Comparison of ENCODE assay signal across 23 cellular contexts in genomic region chr13:110597041-110597689, GRCh38. TPM values are rescaled to one million over a fixed set of nuclear protein-coding genes. Genes with fewer than 3 reads are reported as not detected.
DNase-seq lines count a peak whose midpoint lies in the region; ATAC-seq, FAIRE-seq and TF ChIP-seq lines count a peak whose summit lies in the region.
"Had no signal": no experiment of that assay in that cellular context is flagged by ENCODE, and none has a peak within 500 bp of the region (broad histone marks: within the 10 kb centered on the region; RNA-seq: fewer than 3 reads in every experiment).

No MANE protein-coding gene starts in this region.

- peak overlapping the region; percentile 20 for H3K56ac ChIP-seq in mesendoderm (ENCODE audit: low read length)

- no peak overlapping the region for H2BK5ac ChIP-seq in mesendoderm (ENCODE audit: low read length)

- no peaks in the 10 kb centered on the region for H3K9me2 ChIP-seq in GM23338 (ENCODE audit: insufficient read depth)

- no peak overlapping the region for H3K4ac ChIP-seq in mesendoderm (ENCODE audit: low read depth, low read length)

- intact Hi-C loops in K562 (cut with micrococcal nuclease) (loop anchor here (10.0 kb wide), 1 partner anchor 448 kb away; no protein-coding TSS in a partner anchor), esophagus muscularis mucosa (cut with DNase I) (loop anchor here (5.0 kb wide), 1 partner anchor 220 kb away; no protein-coding TSS in a partner anchor)

- H3F3A ChIP-seq in GM23338 (replicated peaks; ENCODE audit: low read depth), result no peaks in the 10 kb centered on the region

- H3K36me3 ChIP-seq in GM23338 (ENCODE audit: insufficient read depth) (no peaks in the 10 kb centered on the region), K562 (ENCODE audit: control insufficient read depth, insufficient read depth, low read length) (no peaks in the 10 kb centered on the region), mesendoderm (ENCODE audit: control insufficient read depth, insufficient read depth, low read length) (no peaks in the 10 kb centered on the region), esophagus muscularis mucosa (no peaks in the 10 kb centered on the region)
- H3K36me3 ChIP-seq: SJCRH30 had no signal

- POLR2A ChIA-PET in K562 (lab: Yijun Ruan, JAX), result interaction anchor here (1.0 kb wide), 1 partner anchor 18 kb away, joined by 3 read pairs; the partner anchor contains the start of gene NAXD

- peak overlapping the region; percentile 33 for H3K18ac ChIP-seq in mesendoderm (ENCODE audit: low read length)

- no peak for FAIRE-seq in K562 (lab: Jason Lieb, UNC)
- FAIRE-seq: A204.1, GM12891, RCC 7860 had no signal

- no TSS peak for BruUV-seq in K562 (replicated peaks; lab: Mats Ljungman, UMichigan)

- H3K4me2 ChIP-seq in GM23338 (no peak overlapping the region), K562 (ENCODE audit: insufficient read depth, low read length) (no peak overlapping the region), mesendoderm (ENCODE audit: low read length) (no peak overlapping the region)

- H3K27me3 ChIP-seq in GM23338 (ENCODE audit: insufficient read depth) (no peaks in the 10 kb centered on the region), K562 (ENCODE audit: control insufficient read depth in 2 of 2, insufficient read depth in 2 of 2, low read length in 2 of 2) (no peaks in the 10 kb centered on the region), mesendoderm (ENCODE audit: insufficient read depth, low read length, poor library complexity) (no peaks in the 10 kb centered on the region), esophagus muscularis mucosa (no peaks in the 10 kb centered on the region)
- H3K27me3 ChIP-seq: SJCRH30 had no signal

- H3K23ac ChIP-seq in mesendoderm (ENCODE audit: low read length), result no peak overlapping the region

- H2BK15ac ChIP-seq in mesendoderm (replicated peaks; ENCODE audit: low read depth), result no peak overlapping the region

- H3K4me3 Mint-ChIP-seq in GM23338, result no peak overlapping the region
- H3K4me3 Mint-ChIP-seq: CD8-positive, alpha-beta T cell had no signal

- TF ChIP-seq RAD21 in K562 (CRISPR knock-in tag; conservative IDR thresholded peaks at IDR 0.05 in 1 of 2, IDR thresholded peaks at IDR 0.05 in 1 of 2), result no peak

- H3K79me2 ChIP-seq in GM23338 (replicated peaks; ENCODE audit: insufficient read depth) (no peaks in the 10 kb centered on the region), K562 (ENCODE audit: control insufficient read depth, insufficient read depth, low read length) (no peaks in the 10 kb centered on the region), mesendoderm (ENCODE audit: control insufficient read depth, insufficient read depth, low read length) (no peaks in the 10 kb centered on the region)

- no peak; the same call in 2 of the 3 replicates for ATAC-seq in GM23338
- no peak for ATAC-seq in K562
- ATAC-seq in HG03159 (IDR thresholded peaks at IDR 0.05; ENCODE audit: unreplicated experiment), result no peak
- ATAC-seq: CD8-positive, alpha-beta T cell had no signal

- peak overlapping the region in 1 of 2 experiments; percentile 68; a peak in 1 of 4 replicates for H3K9ac ChIP-seq in K562 (ENCODE audit: insufficient read depth in 1 of 2, low read depth in 2 of 2, low read length in 2 of 2)
- H3K9ac ChIP-seq in mesendoderm (ENCODE audit: low read length), result no peak overlapping the region

- no peaks in the 10 kb centered on the region for H3K79me1 ChIP-seq in mesendoderm (ENCODE audit: low read length)

- in situ Hi-C loops in K562 (cut with MboI), result loop anchor here (10.0 kb wide), 1 partner anchor 228 kb away; no protein-coding TSS in a partner anchor

- H3K4me1 ChIP-seq in GM23338 (ENCODE audit: insufficient read depth), result no peaks in the 10 kb centered on the region
- H3K4me1 ChIP-seq in K562 (replicated peaks in 1 of 2; ENCODE audit: control insufficient read depth in 2 of 2, insufficient read depth in 2 of 2, low read length in 2 of 2), result peaks cover 5 to 7% of the 10 kb centered on the region in 2 experiments; a peak in 4 of 5 replicates
- H3K4me1 ChIP-seq in mesendoderm (ENCODE audit: control insufficient read depth, low read depth, low read length), result peaks cover 8% of the 10 kb centered on the region
- H3K4me1 ChIP-seq in esophagus muscularis mucosa, result peaks cover 0 to 10% (median 1%) of the 10 kb centered on the region in 4 donors
- H3K4me1 ChIP-seq: SJCRH30 had no signal

- TF ChIP-seq POLR2A in K562 (conservative IDR thresholded peaks at IDR 0.05) (no peak), esophagus muscularis mucosa (IDR thresholded peaks at IDR 0.05; ENCODE audit: low read depth) (no peak)

- peak overlapping the region; percentile 80 for H2AFZ ChIP-seq in GM23338
- peak overlapping the region; percentile 68 for H2AFZ ChIP-seq in K562 (ENCODE audit: low read depth, low read length)

- no peak overlapping the region for H3K27ac Mint-ChIP-seq in GM23338
- H3K27ac Mint-ChIP-seq: CD8-positive, alpha-beta T cell had no signal

- no peak overlapping the region for H3K4me3 ChIP-seq in GM23338
- H3K4me3 ChIP-seq in K562, result no peak overlapping the region
- H3K4me3 ChIP-seq in mesendoderm (ENCODE audit: low read length), result no peak overlapping the region
- H3K4me3 ChIP-seq in esophagus muscularis mucosa, result no peak overlapping the region
- H3K4me3 ChIP-seq: SJCRH30 had no signal

- H3K4me1 Mint-ChIP-seq in GM23338, result peaks cover 3% of the 10 kb centered on the region; the same call in 1 of the 3 replicates

- TF ChIP-seq CTCF in 22Rv1 (IDR thresholded peaks at IDR 0.05) (no peak), GM23338 (conservative IDR thresholded peaks at IDR 0.05; ENCODE audit: low read depth in 2 of 2) (no peak), K562 (IDR thresholded peaks at IDR 0.05 in 2 of 3, conservative IDR thresholded peaks at IDR 0.05 in 1 of 3; ENCODE audit: insufficient read depth in 2 of 3, low read depth in 1 of 3, low read length in 3 of 3) (no peak), esophagus muscularis mucosa (IDR thresholded peaks at IDR 0.05) (no peak)

- DNase-seq in GM23338 (ENCODE audit: low spot score) (no peak), K562 (ENCODE audit: extremely low read depth in 1 of 4, low spot score in 3 of 4) (no peak), mesendoderm (no peak), dedifferentiated amniotic fluid mesenchymal stem cell (ENCODE audit: extremely low spot score) (no peak), Ammon's horn (ENCODE audit: low spot score) (no peak), esophagus muscularis mucosa (ENCODE audit: extremely low spot score) (no peak)
- DNase-seq: CD8-positive, alpha-beta T cell; DMS153; GOT3; MV-4-11; NCI-H1105 treated with DMSO at 0.1 percent for 48 hours; NCI-H1694; NCI-H2081; NCI-H2171; NCI-H345; NCI-H524 treated with DMSO at 0.1 percent for 48 hours; NCI-H82; SJCRH30 had no signal

- no peak overlapping the region for H4K5ac ChIP-seq in mesendoderm (ENCODE audit: low read length)

- TF ChIP-seq EP300 in K562 (IDR thresholded peaks at IDR 0.05; ENCODE audit: low read length) (no peak), esophagus muscularis mucosa (IDR thresholded peaks at IDR 0.05) (no peak)

- H4K8ac ChIP-seq in mesendoderm (ENCODE audit: low read depth, low read length), result no peak overlapping the region

- CTCF ChIA-PET in K562 (lab: Yijun Ruan, JAX; ENCODE audit: low intra/inter-chr PET ratio), result no interaction called here

- H4K20me1 ChIP-seq in GM23338 (replicated peaks; ENCODE audit: insufficient read depth) (no peaks in the 10 kb centered on the region), K562 (replicated peaks; ENCODE audit: control insufficient read depth, insufficient read depth, low read length) (no peaks in the 10 kb centered on the region)

- H3K27ac ChIP-seq in 22Rv1, result peak overlapping the region; percentile 19; the same call in 1 of the 2 replicates
- no peak overlapping the region for H3K27ac ChIP-seq in GM23338 (ENCODE audit: low read depth)
- H3K27ac ChIP-seq in K562 (ENCODE audit: extremely low read depth, low read depth, low read length), result no peak overlapping the region
- no peak overlapping the region for H3K27ac ChIP-seq in mesendoderm (ENCODE audit: low read depth, low read length)
- H3K27ac ChIP-seq in esophagus muscularis mucosa (replicated peaks in 1 of 4), result no peak overlapping the region
- H3K27ac ChIP-seq: SJCRH30 had no signal

- 69% methylated on average over 12 of the region's 16 CpGs for WGBS in K562 (ENCODE audit: insufficient coverage, low coverage, missing lambda C conversion rate)
- WGBS in mesendoderm (ENCODE audit: extremely low coverage, insufficient coverage, low lambda C conversion rate), result no CpG with 5 or more reads among the region's 16 CpGs
- WGBS in esophagus muscularis mucosa, result 76% methylated on average over 16 of the region's 16 CpGs

- H2AK5ac ChIP-seq in mesendoderm (ENCODE audit: low read length), result no peak overlapping the region

- peak overlapping the region; percentile 3 for H2BK120ac ChIP-seq in mesendoderm (ENCODE audit: low read depth, low read length)

- H3K9me3 ChIP-seq in K562 (replicated peaks; ENCODE audit: control insufficient read depth, insufficient read depth, low read depth, low read length), result no peaks in the 10 kb centered on the region
- no peaks in the 10 kb centered on the region for H3K9me3 ChIP-seq in esophagus muscularis mucosa
- H3K9me3 ChIP-seq: SJCRH30 had no signal

- H3K9me3 Mint-ChIP-seq in GM23338, result no peaks in the 10 kb centered on the region
- H3K9me3 Mint-ChIP-seq: CD8-positive, alpha-beta T cell had no signal

- H3K9me1 ChIP-seq in K562 (ENCODE audit: control insufficient read depth, insufficient read depth, low read length), result no peaks in the 10 kb centered on the region

- no peaks in the 10 kb centered on the region for H3K36me3 Mint-ChIP-seq in GM23338 (ENCODE audit: low read depth)
- H3K36me3 Mint-ChIP-seq: CD8-positive, alpha-beta T cell had no signal

- peaks cover 4% of the 10 kb centered on the region for H3K27me3 Mint-ChIP-seq in GM23338 (ENCODE audit: insufficient read depth, low read depth, poor library complexity)

RNA-seq across cellular contexts. Expression of gene NAXD, which starts 18.2 kb away (rescaled TPM):
- 16.1 and 18.5 TPM in 2 replicates for total RNA-seq in GM23338 (2014; rRNA removed; shearing (Covaris generic))
- polyA plus RNA-seq in GM23338 (2016; fragmentation: Nextera tagmentation; extraction: Ambion mirVana), result 15.3 and 16.9 TPM in 2 replicates
- 32.5 and 45.0 TPM in 2 replicates for total RNA-seq in K562 (2011; cell fraction: chromatin; rRNA removed; ENCODE audit: low replicate concordance)
- total RNA-seq in K562 (2011; cell fraction: nucleolus; rRNA removed), result 25.1 and 28.0 TPM in 2 replicates
- total RNA-seq in K562 (2011; cell fraction: nucleoplasm; rRNA removed), result 19.5 and 24.8 TPM in 2 replicates
- total RNA-seq in K562 (2014; rRNA removed), result 9.4 and 10.9 TPM in 2 replicates
- total RNA-seq in K562 (2014; rRNA removed; fragmentation: Illumina TruSeq; extraction: Trizol), result 9.4 and 10.4 TPM in 2 replicates
- 13.2 and 14.1 TPM in 2 replicates for total RNA-seq in K562 (2015; rRNA removed; fragmentation: Illumina TruSeq; extraction: Trizol)
- total RNA-seq in K562 (2021), result 19.3 and 20.1 TPM in 2 replicates
- polyA plus RNA-seq in K562 (2011; rRNA removed), result 15.4 and 19.7 TPM in 2 replicates
- 19.3 and 25.1 TPM in 2 replicates for polyA plus RNA-seq in K562 (2011; cell fraction: cytosol; rRNA removed)
- polyA plus RNA-seq in K562 (2011; cell fraction: nucleus; rRNA removed), result 81.8 and 101 TPM in 2 replicates
- 17.8 and 18.6 TPM in 2 replicates for polyA plus RNA-seq in K562 (2012)
- polyA plus RNA-seq in K562 (2014; fragmentation: Illumina TruSeq; extraction: Trizol), result 13.0 and 17.0 TPM in 2 replicates
- polyA plus RNA-seq in K562 (2014; fragmentation: Nextera tagmentation; extraction: Ambion mirVana), result 1 to 10 TPM in 1 of 2 experiments, under 1 TPM in 1; 0.59 to 1.7 TPM
- 20.6 and 20.8 TPM in 2 replicates for polyA plus RNA-seq in K562 (2014; rRNA removed)
- polyA minus RNA-seq in K562 (2011; rRNA and poly(A)+ RNA removed), result 10.0 and 11.0 TPM in 2 replicates
- polyA minus RNA-seq in K562 (2011; cell fraction: cytosol; rRNA and poly(A)+ RNA removed), result 5.3 and 8.5 TPM in 2 replicates
- 10.6 and 16.3 TPM in 2 replicates for polyA minus RNA-seq in K562 (2011; cell fraction: nucleus; rRNA and poly(A)+ RNA removed)
- polyA plus RNA-seq in mesendoderm (2013, experiment 1 of 2), result 22.1 TPM
- 22.1 TPM for polyA plus RNA-seq in mesendoderm (2013, experiment 2 of 2)
- 10 to 100 TPM; 29.9 to 34.5 (median 34.0) TPM for total RNA-seq in esophagus muscularis mucosa

RNA-seq across cellular contexts. Expression of gene RAB20, which starts 35.6 kb away (rescaled TPM):
- total RNA-seq in GM23338 (2014; rRNA removed; shearing (Covaris generic)), result 26.6 and 32.1 TPM in 2 replicates
- polyA plus RNA-seq in GM23338 (2016; fragmentation: Nextera tagmentation; extraction: Ambion mirVana) (11.8 and 12.3 TPM in 2 replicates), K562 (2011; rRNA removed) (4.6 and 11.8 TPM in 2 replicates), K562 (2014; fragmentation: Illumina TruSeq; extraction: Trizol) (5.4 and 7.5 TPM in 2 replicates), K562 (2014; fragmentation: Nextera tagmentation; extraction: Ambion mirVana) (under 1 TPM; 0.62 to 0.82 TPM), K562 (2014; rRNA removed) (7.1 and 9.1 TPM in 2 replicates)
- 1.3 and 3.9 TPM in 2 replicates for total RNA-seq in K562 (2011; cell fraction: chromatin; rRNA removed; ENCODE audit: low replicate concordance)
- total RNA-seq in K562 (2011; cell fraction: nucleolus; rRNA removed), result 2.5 TPM in 2 replicates
- 1.5 and 2.9 TPM in 2 replicates for total RNA-seq in K562 (2011; cell fraction: nucleoplasm; rRNA removed)
- total RNA-seq in K562 (2014; rRNA removed) (9.2 and 12.4 TPM in 2 replicates), K562 (2014; rRNA removed; fragmentation: Illumina TruSeq; extraction: Trizol) (4.3 and 4.8 TPM in 2 replicates), K562 (2015; rRNA removed; fragmentation: Illumina TruSeq; extraction: Trizol) (6.7 and 7.7 TPM in 2 replicates), K562 (2021) (7.9 and 8.1 TPM in 2 replicates), esophagus muscularis mucosa (10 to 100 TPM; 10.9 to 40.6 (median 15.4) TPM)
- polyA plus RNA-seq in K562 (2011; cell fraction: cytosol; rRNA removed), result 8.9 and 13.3 TPM in 2 replicates
- polyA plus RNA-seq in K562 (2011; cell fraction: nucleus; rRNA removed), result 3.6 and 6.9 TPM in 2 replicates
- polyA plus RNA-seq in K562 (2012), result 10.1 and 10.6 TPM in 2 replicates
- 2.9 and 6.8 TPM in 2 replicates for polyA minus RNA-seq in K562 (2011; rRNA and poly(A)+ RNA removed)
- 2.9 and 9.6 TPM in 2 replicates for polyA minus RNA-seq in K562 (2011; cell fraction: cytosol; rRNA and poly(A)+ RNA removed)
- 1.9 and 4.2 TPM in 2 replicates for polyA minus RNA-seq in K562 (2011; cell fraction: nucleus; rRNA and poly(A)+ RNA removed)
- 30.9 TPM for polyA plus RNA-seq in mesendoderm (2013, experiment 1 of 2)
- polyA plus RNA-seq in mesendoderm (2013, experiment 2 of 2), result 30.6 TPM
